In genomic region chr10:122198631-122199030, GRCh38 we compare ENCODE assay signal across 10 cellular contexts.
"Had no signal": no experiment of that assay in that cellular context is flagged by ENCODE, and none has a peak within 500 bp of the region (broad histone marks: within the 10 kb centered on the region; RNA-seq: fewer than 3 reads in every experiment).

No MANE protein-coding gene starts in this region.

- H3K4me3 ChIP-seq: adrenal gland had no signal

- ATAC-seq: stimulated activated naive CD8-positive, alpha-beta T cell treated with anti-CD3 and anti-CD28 coated beads, Interleukin-15, Interleukin-2, amounts not matched to agents 100 U/mL and 50 U/mL, for 24 hours had no signal

- H3K27me3 ChIP-seq: adrenal gland, neutrophil had no signal

- H3K27ac Mint-ChIP-seq: activated CD4-positive, alpha-beta T cell treated with anti-CD3 and anti-CD28 coated beads, Interleukin-2, amount 10 ng/mL, durations not matched to agents 24 days and 14 days; T-helper 1 cell treated with Interleukin-12 subunit alpha and Interleukin-12 subunit beta and Interleukin-4 antibody, amounts not matched to agents 30 μg/mL and 1 μg/mL, for 36 hours had no signal

- H3K9me3 ChIP-seq: adrenal gland, neutrophil, SK-N-SH had no signal

- H3K27me3 Mint-ChIP-seq: activated CD4-positive, alpha-beta T cell treated with anti-CD3 and anti-CD28 coated beads, Interleukin-2, amount 10 ng/mL, durations not matched to agents 24 days and 14 days had no signal

- H3K36me3 ChIP-seq: adrenal gland, neutrophil had no signal

- H3K27ac ChIP-seq: adrenal gland, neutrophil had no signal

- H3K9me3 Mint-ChIP-seq: activated CD4-positive, alpha-beta T cell treated with anti-CD3 and anti-CD28 coated beads, Interleukin-2, amount 10 ng/mL, durations not matched to agents 24 days and 14 days; T-helper 1 cell treated with Interleukin-12 subunit alpha and Interleukin-12 subunit beta and Interleukin-4 antibody, amounts not matched to agents 30 μg/mL and 1 μg/mL, for 36 hours had no signal

- DNase-seq: activated CD4-positive, alpha-beta T cell treated with anti-CD3 and anti-CD28 coated beads, Interleukin-2, amount 10 ng/mL, durations not matched to agents 24 days and 14 days; activated naive CD4-positive, alpha-beta T cell treated with anti-CD3 and anti-CD28 coated beads, Interleukin-2, amount 50 U/mL, for 16 hours; adrenal gland; dermis blood vessel endothelial cell; erythroblast; SK-N-SH; stimulated activated CD4-positive, alpha-beta T cell treated with anti-CD3 and anti-CD28 coated beads, Interleukin-2, amount 100 ng/mL, for 48 hours; stimulated activated naive CD8-positive, alpha-beta T cell treated with anti-CD3 and anti-CD28 coated beads, Interleukin-15, Interleukin-2, amounts not matched to agents 100 U/mL and 50 U/mL, for 24 hours had no signal

- H3K9ac ChIP-seq: SK-N-SH had no signal

- H3K4me1 Mint-ChIP-seq: activated CD4-positive, alpha-beta T cell treated with anti-CD3 and anti-CD28 coated beads, Interleukin-2, amount 10 ng/mL, durations not matched to agents 24 days and 14 days had no signal

- H3K4me3 Mint-ChIP-seq: activated CD4-positive, alpha-beta T cell treated with anti-CD3 and anti-CD28 coated beads, Interleukin-2, amount 10 ng/mL, durations not matched to agents 24 days and 14 days; T-helper 1 cell treated with Interleukin-12 subunit alpha and Interleukin-12 subunit beta and Interleukin-4 antibody, amounts not matched to agents 30 μg/mL and 1 μg/mL, for 36 hours had no signal

- H3K4me2 ChIP-seq: SK-N-SH had no signal

- H3K4me1 ChIP-seq: adrenal gland had no signal
